23 cellular contexts compared by ENCODE assay signal in the genomic region with DNA sequence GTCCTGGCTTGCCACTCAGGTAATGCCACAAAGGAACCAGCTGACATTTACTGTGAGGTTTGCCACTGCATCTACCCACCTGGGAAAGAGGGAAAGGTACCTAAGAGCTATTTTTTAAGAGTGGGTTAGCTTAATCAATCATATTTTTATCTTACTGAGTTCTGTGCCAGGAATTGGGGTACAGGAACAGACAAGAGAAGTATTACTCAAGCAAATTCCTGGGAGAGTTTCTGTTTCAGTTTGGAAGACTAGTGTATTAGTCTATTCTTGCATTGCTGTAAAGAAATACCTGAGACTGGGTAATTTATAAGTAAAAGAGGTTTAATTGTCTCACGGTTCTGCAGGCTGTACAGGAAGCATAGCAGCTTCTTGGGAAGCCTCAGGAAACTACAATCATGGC. TPM values are rescaled to one million over a fixed set of nuclear protein-coding genes. Genes with fewer than 3 reads are reported as not detected.
"Had no signal": no experiment of that assay in that cellular context is flagged by ENCODE, and none has a peak within 500 bp of the region (broad histone marks: within the 10 kb centered on the region; RNA-seq: fewer than 3 reads in every experiment).

No MANE protein-coding gene starts in this region.

- H3K27ac Mint-ChIP-seq: activated CD4-positive, alpha-beta T cell treated with anti-CD3 and anti-CD28 coated beads for 36 hours; activated T-cell treated with anti-CD3 and anti-CD28 coated beads, Interleukin-2, amount 50 U/mL, for 72 hours; natural killer cell treated with Interleukin-12 subunit alpha and Interleukin-12 subunit beta and Interleukin-15 and Interleukin-18, amount 100 ng/mL, for 72 hours; T-helper 2 cell treated with Interferon-gamma antibody and Interleukin-4, amounts not matched to agents 5 μg/mL and 100 μg/mL, for 36 hours had no signal

- H3K9me3 Mint-ChIP-seq: activated T-cell treated with anti-CD3 and anti-CD28 coated beads, Interleukin-2, amount 50 U/mL, for 72 hours; natural killer cell treated with Interleukin-12 subunit alpha and Interleukin-12 subunit beta and Interleukin-15 and Interleukin-18, amount 100 ng/mL, for 72 hours; T-helper 2 cell treated with Interferon-gamma antibody and Interleukin-4, amounts not matched to agents 5 μg/mL and 100 μg/mL, for 36 hours had no signal

- H3K27me3 Mint-ChIP-seq: activated CD4-positive, alpha-beta T cell treated with anti-CD3 and anti-CD28 coated beads for 36 hours had no signal

- H3K9me3 ChIP-seq: right atrium auricular region, tibial nerve had no signal

- H3K36me3 Mint-ChIP-seq: natural killer cell treated with Interleukin-12 subunit alpha and Interleukin-12 subunit beta and Interleukin-15 and Interleukin-18, amount 100 ng/mL, for 72 hours had no signal

- H3K4me1 ChIP-seq: right atrium auricular region, tibial nerve had no signal

- H3K36me3 ChIP-seq: right atrium auricular region, tibial nerve had no signal

- H3K4me3 ChIP-seq: right atrium auricular region, tibial nerve had no signal

- H3K27ac ChIP-seq: right atrium auricular region, tibial nerve had no signal

- DNase-seq: activated CD4-positive, alpha-beta T cell treated with anti-CD3 and anti-CD28 coated beads for 36 hours; activated CD4-positive, CD25-positive, alpha-beta regulatory T cell; activated naive CD4-positive, alpha-beta T cell; activated T-cell treated with anti-CD3 and anti-CD28 coated beads for 4 hours; activated T-cell treated with anti-CD3 and anti-CD28 coated beads, Interleukin-2, amount 50 U/mL, for 72 hours; amniotic stem cell; dermis blood vessel endothelial cell; effector CD8-positive, alpha-beta T cell; erythroblast; head of caudate nucleus; hippocampal formation; kidney; left colon; mesenchymal stem cell; stimulated activated CD4-positive, alpha-beta T cell treated with anti-CD3 and anti-CD28 coated beads, Interleukin-15, amount 100 ng/mL, for 24 hours; stimulated activated CD4-positive, alpha-beta T cell treated with anti-CD3 and anti-CD28 coated beads, Interleukin-2, amount 100 ng/mL, for 24 hours; stimulated activated naive CD4-positive, alpha-beta T cell had no signal

- FAIRE-seq: colon, endometrium, kidney had no signal

- H3K4me3 Mint-ChIP-seq: activated CD4-positive, alpha-beta T cell treated with anti-CD3 and anti-CD28 coated beads for 36 hours; activated T-cell treated with anti-CD3 and anti-CD28 coated beads, Interleukin-2, amount 50 U/mL, for 72 hours; natural killer cell treated with Interleukin-12 subunit alpha and Interleukin-12 subunit beta and Interleukin-15 and Interleukin-18, amount 100 ng/mL, for 72 hours; T-helper 2 cell treated with Interferon-gamma antibody and Interleukin-4, amounts not matched to agents 5 μg/mL and 100 μg/mL, for 36 hours had no signal

- H3K27me3 ChIP-seq: right atrium auricular region had no signal

- ATAC-seq: activated CD4-positive, alpha-beta T cell treated with anti-CD3 and anti-CD28 coated beads for 36 hours; activated T-cell treated with anti-CD3 and anti-CD28 coated beads, Interleukin-2, amount 50 U/mL, for 72 hours; left colon; natural killer cell treated with Interleukin-12 subunit alpha and Interleukin-12 subunit beta and Interleukin-15 and Interleukin-18, amount 100 ng/mL, for 72 hours had no signal

RNA-seq across cellular contexts. Expression of gene VSIG1, which starts 23.3 kb away (rescaled TPM):
- total RNA-seq: natural killer cell treated with Interleukin-12 subunit alpha and Interleukin-12 subunit beta and Interleukin-15 and Interleukin-18, amount 100 ng/mL, for 72 hours; right atrium auricular region had no signal
